Comparison of ENCODE assay signal across 11 cellular contexts in genomic region chrX:136065044-136065671, GRCh38.
DNase-seq lines count a peak whose midpoint lies in the region; ATAC-seq and TF ChIP-seq lines count a peak whose summit lies in the region.
"Had no signal": no experiment of that assay in that cellular context is flagged by ENCODE, and none has a peak within 500 bp of the region (broad histone marks: within the 10 kb centered on the region; RNA-seq: fewer than 3 reads in every experiment).

No MANE protein-coding gene starts in this region.

- in situ Hi-C loops in transverse colon (cut with MboI; ENCODE audit: low pct_ligation_motif_present in 1 of 4, low pct_unique_long_range_greater_than_20kb in 1 of 4, low sequenced_read_pairs in 3 of 4) = no loop called here

- TF ChIP-seq CTCF in transverse colon (IDR thresholded peaks at IDR 0.05) (no peak), suprapubic skin (IDR thresholded peaks at IDR 0.05) (no peak)

- H3K4me1 Mint-ChIP-seq in activated CD8-positive, alpha-beta memory T cell treated with anti-CD3 and anti-CD28 coated beads, Interleukin-2, amount 10 ng/mL, durations not matched to agents 7 days and 5 days = peaks cover 10% of the 10 kb centered on the region
- peaks cover 0 to 6% of the 10 kb centered on the region in 2 donors for H3K4me1 Mint-ChIP-seq in immature natural killer cell

- no peaks in the 10 kb centered on the region for H3K9me3 ChIP-seq in transverse colon
- H3K9me3 ChIP-seq in suprapubic skin = no peaks in the 10 kb centered on the region

- H3K36me3 ChIP-seq in transverse colon = no peaks in the 10 kb centered on the region
- no peaks in the 10 kb centered on the region for H3K36me3 ChIP-seq in suprapubic skin

- ATAC-seq in activated CD8-positive, alpha-beta memory T cell treated with anti-CD3 and anti-CD28 coated beads, Interleukin-2, amount 10 ng/mL, durations not matched to agents 7 days and 5 days = peak; percentile 12

- H3K27me3 Mint-ChIP-seq in activated CD8-positive, alpha-beta memory T cell treated with anti-CD3 and anti-CD28 coated beads, Interleukin-2, amount 10 ng/mL, durations not matched to agents 7 days and 5 days = peaks cover 3% of the 10 kb centered on the region
- peaks cover 0 to 6% (median 2%) of the 10 kb centered on the region in 3 donors for H3K27me3 Mint-ChIP-seq in immature natural killer cell (ENCODE audit: low read depth in 3 of 3)

- TF ChIP-seq EP300 in transverse colon (IDR thresholded peaks at IDR 0.05; ENCODE audit: low read depth) (no peak), suprapubic skin (IDR thresholded peaks at IDR 0.05) (no peak)

- H3K4me3 ChIP-seq in transverse colon = no peak overlapping the region
- H3K4me3 ChIP-seq in suprapubic skin = no peak overlapping the region

- H3K27ac ChIP-seq in transverse colon (peak overlapping the region; percentile 63 to 82 (median 70)), suprapubic skin (no peak overlapping the region)

- H3K27ac Mint-ChIP-seq in activated CD8-positive, alpha-beta memory T cell treated with anti-CD3 and anti-CD28 coated beads, Interleukin-2, amount 10 ng/mL, durations not matched to agents 7 days and 5 days = no peak overlapping the region
- H3K27ac Mint-ChIP-seq in immature natural killer cell = no peak overlapping the region

- 50% methylated on average over 7 of the region's 7 CpGs; no CpG with 5 or more reads in 1 of the 2 donors for WGBS in transverse colon (ENCODE audit: low coverage in 1 of 2), 2 donors
- WGBS in suprapubic skin = 47% methylated on average over 7 of the region's 7 CpGs

- H3K4me3 Mint-ChIP-seq in activated CD8-positive, alpha-beta memory T cell treated with anti-CD3 and anti-CD28 coated beads, Interleukin-2, amount 10 ng/mL, durations not matched to agents 7 days and 5 days = no peak overlapping the region
- H3K4me3 Mint-ChIP-seq in immature natural killer cell = no peak overlapping the region
- H3K4me3 Mint-ChIP-seq: neural crest cell had no signal

- no peaks in the 10 kb centered on the region for H3K9me3 Mint-ChIP-seq in activated CD8-positive, alpha-beta memory T cell treated with anti-CD3 and anti-CD28 coated beads, Interleukin-2, amount 10 ng/mL, durations not matched to agents 7 days and 5 days (ENCODE audit: low read depth)
- H3K9me3 Mint-ChIP-seq in immature natural killer cell = no peaks in the 10 kb centered on the region

- H3K4me1 ChIP-seq in transverse colon = peaks cover 0 to 7% (median 0%) of the 10 kb centered on the region in 4 donors
- peaks cover 3% of the 10 kb centered on the region for H3K4me1 ChIP-seq in suprapubic skin

- intact Hi-C loops in transverse colon (cut with DNase I; ENCODE audit: low total_unique reads) = no loop called here

- H3K36me3 Mint-ChIP-seq in activated CD8-positive, alpha-beta memory T cell treated with anti-CD3 and anti-CD28 coated beads, Interleukin-2, amount 10 ng/mL, durations not matched to agents 7 days and 5 days = no peaks in the 10 kb centered on the region
- no peaks in the 10 kb centered on the region for H3K36me3 Mint-ChIP-seq in immature natural killer cell

- TF ChIP-seq POLR2A in transverse colon (IDR thresholded peaks at IDR 0.05) (no peak), suprapubic skin (IDR thresholded peaks at IDR 0.05) (no peak)

- no peak for DNase-seq in activated CD8-positive, alpha-beta memory T cell treated with anti-CD3 and anti-CD28 coated beads, Interleukin-2, amount 10 ng/mL, durations not matched to agents 7 days and 5 days
- no peak for DNase-seq in activated CD8-positive, alpha-beta memory T cell treated with anti-CD3 and anti-CD28 coated beads for 24 hours
- DNase-seq in activated naive CD4-positive, alpha-beta T cell treated with anti-CD3 and anti-CD28 coated beads, Interleukin-2, amount 50 U/mL, for 16 hours = peak; percentile 11
- DNase-seq in hepatic stellate cell (ENCODE audit: low spot score) (peak; percentile 19), transverse colon (no peak), immature natural killer cell (no peak), suprapubic skin (ENCODE audit: low spot score in 2 of 2) (no peak), NCI-H1092 (lab: John Stamatoyannopoulos, UW) (no peak)
- DNase-seq: activated CD8-positive, alpha-beta memory T cell treated with anti-CD3 and anti-CD28 coated beads, Interleukin-2, amount 50 U/mL, for 4 hours; C1 segment of cervical spinal cord had no signal

- H3K27me3 ChIP-seq in transverse colon = no peaks in the 10 kb centered on the region
- no peaks in the 10 kb centered on the region for H3K27me3 ChIP-seq in suprapubic skin

- CTCF ChIA-PET in activated CD8-positive, alpha-beta memory T cell treated with anti-CD3 and anti-CD28 coated beads, Interleukin-2, amount 10 ng/mL, durations not matched to agents 7 days and 5 days (lab: Charles Lee) = no interaction called here

Comparison
In these comparisons a context has a peak if more than half of its experiments do, and no peak if none do; other contexts are left out.
1. DNase-seq: peak in activated naive CD4-positive, alpha-beta T cell treated with anti-CD3 and anti-CD28 coated beads, Interleukin-2, amount 50 U/mL, for 16 hours (single experiment) and hepatic stellate cell (single experiment); none in activated CD8-positive, alpha-beta memory T cell treated with anti-CD3 and anti-CD28 coated beads, Interleukin-2, amount 10 ng/mL, durations not matched to agents 7 days and 5 days (single experiment), activated CD8-positive, alpha-beta memory T cell treated with anti-CD3 and anti-CD28 coated beads for 24 hours (single experiment), transverse colon (single experiment), immature natural killer cell (0 of 3), suprapubic skin (0 of 2) and NCI-H1092 (single experiment).